Comparison of ENCODE assay signal across 7 cellular contexts in the genomic region with DNA sequence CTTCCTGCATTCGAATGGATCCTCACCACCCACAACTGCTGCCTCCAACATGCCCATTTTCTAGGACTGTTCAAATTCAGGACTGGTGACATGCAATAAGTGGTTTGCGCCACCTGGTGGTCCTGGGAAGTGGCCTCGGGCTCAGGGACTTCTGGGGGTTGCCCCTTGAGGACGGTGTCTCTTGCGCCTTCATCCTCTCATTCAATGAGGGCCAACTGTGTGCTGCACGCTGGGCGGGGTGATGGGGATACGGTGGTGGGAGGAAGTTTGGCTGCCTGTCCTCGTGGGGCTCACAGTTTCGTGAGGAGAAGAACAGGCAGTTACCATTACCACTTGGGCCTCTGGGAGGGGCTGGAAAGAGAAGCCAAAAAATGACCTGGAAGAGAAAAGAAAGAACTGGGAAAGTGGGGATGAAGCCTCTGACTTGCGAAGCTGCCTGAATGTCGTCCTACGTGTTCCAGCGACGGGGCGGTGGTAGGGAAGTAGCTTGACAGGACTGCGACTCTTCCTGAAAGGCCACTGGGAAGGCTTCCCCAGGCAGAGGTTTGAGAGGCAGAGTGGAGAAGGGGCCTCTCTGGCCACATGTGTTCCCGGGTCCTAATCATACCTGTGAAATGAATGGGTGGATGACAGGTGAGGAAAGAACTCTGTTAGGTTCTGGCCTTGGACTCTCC. TPM values are rescaled to one million over a fixed set of nuclear protein-coding genes. Genes with fewer than 3 reads are reported as not detected.
DNase-seq lines count a peak whose midpoint lies in the region; ATAC-seq and TF ChIP-seq lines count a peak whose summit lies in the region.

No MANE protein-coding gene starts in this region.

- H3K18ac ChIP-seq in trophoblast cell (ENCODE audit: low read length) = no peak overlapping the region

- DNase-seq in HuH-7 (ENCODE audit: low spot score) (peak; percentile 80), SHP77 (lab: John Stamatoyannopoulos, UW) (peak; percentile 79), trophoblast cell (peak; percentile 16 to 71), upper lobe of left lung (peak in 1 of 2 donors; percentile 70)
- peak; percentile 87 for DNase-seq in activated effector memory CD4-positive, alpha-beta T cell treated with anti-CD3 and anti-CD28 coated beads, Interleukin-2, amount 50 U/mL, for 16 hours

- ATAC-seq in gastroesophageal sphincter = peak; percentile 40
- peak; percentile 41 to 50 for ATAC-seq in upper lobe of left lung (ENCODE audit: low FRiP score in 2 of 2)

- H3K4me1 ChIP-seq in gastroesophageal sphincter = peaks cover 0 to 13% (median 0%) of the 10 kb centered on the region in 3 donors
- H3K4me1 ChIP-seq in trophoblast cell (ENCODE audit: control insufficient read depth in 1 of 2, insufficient read depth in 2 of 2, low read length in 2 of 2) = peaks cover 2 to 4% of the 10 kb centered on the region in 2 experiments
- H3K4me1 ChIP-seq in upper lobe of left lung = peaks cover 10 to 25% (median 17%) of the 10 kb centered on the region in 4 donors

- H3K14ac ChIP-seq in trophoblast cell (ENCODE audit: low read length) = no peak overlapping the region

- TF ChIP-seq POLR2A in gastroesophageal sphincter (IDR thresholded peaks at IDR 0.05) = no peak
- no peak for TF ChIP-seq POLR2A in upper lobe of left lung (IDR thresholded peaks at IDR 0.05)

- no peak overlapping the region for H2BK5ac ChIP-seq in trophoblast cell (ENCODE audit: low read depth, low read length, poor library complexity)

- no peak overlapping the region for H3K23ac ChIP-seq in trophoblast cell (ENCODE audit: low read length)

- H4K91ac ChIP-seq in trophoblast cell (ENCODE audit: low read depth, low read length) = no peak overlapping the region

- no peaks in the 10 kb centered on the region for H3K79me2 ChIP-seq in trophoblast cell (ENCODE audit: control insufficient read depth, insufficient read depth, low read length, poor library complexity)

- H3K9me3 ChIP-seq in gastroesophageal sphincter (no peaks in the 10 kb centered on the region), trophoblast cell (ENCODE audit: insufficient read depth, low read depth, low read length) (peaks cover 2% of the 10 kb centered on the region), upper lobe of left lung (no peaks in the 10 kb centered on the region)

- no peak overlapping the region for H2AK5ac ChIP-seq in trophoblast cell (ENCODE audit: low read length)

- no peak overlapping the region for H3K27ac ChIP-seq in gastroesophageal sphincter
- no peak overlapping the region for H3K27ac ChIP-seq in trophoblast cell (ENCODE audit: low read depth, low read length)
- no peak overlapping the region for H3K27ac ChIP-seq in upper lobe of left lung

- H3K36me3 ChIP-seq in gastroesophageal sphincter (no peaks in the 10 kb centered on the region), trophoblast cell (ENCODE audit: control insufficient read depth in 1 of 2, insufficient read depth in 2 of 2, low read length in 2 of 2) (no peaks in the 10 kb centered on the region), upper lobe of left lung (no peaks in the 10 kb centered on the region)

- no peak overlapping the region for H4K12ac ChIP-seq in trophoblast cell (ENCODE audit: low read depth, low read length)

- no peak overlapping the region for H3K4me2 ChIP-seq in trophoblast cell (ENCODE audit: low read length)

- H3K27me3 ChIP-seq in gastroesophageal sphincter (no peaks in the 10 kb centered on the region), trophoblast cell (ENCODE audit: insufficient read depth, low read length) (peaks cover 40% of the 10 kb centered on the region), upper lobe of left lung (peaks cover 0 to 3% (median 0%) of the 10 kb centered on the region in 4 donors)

- H2BK12ac ChIP-seq in trophoblast cell (ENCODE audit: low read length) = no peak overlapping the region

- H3K4me3 ChIP-seq in GM12875 (ENCODE audit: low read depth, low read length) (no peak overlapping the region), gastroesophageal sphincter (no peak overlapping the region), trophoblast cell (ENCODE audit: low read depth, low read length) (no peak overlapping the region), upper lobe of left lung (no peak overlapping the region)

- peak; percentile 90 for TF ChIP-seq CTCF in GM12875 (IDR thresholded peaks at IDR 0.05; ENCODE audit: borderline replicate concordance, insufficient read depth, low read depth, low read length)
- peak in 3 of 4 experiments; percentile 52 to 81 (median 65) for TF ChIP-seq CTCF in gastroesophageal sphincter (IDR thresholded peaks at IDR 0.05)
- peak; percentile 29 to 75 (median 64) for TF ChIP-seq CTCF in upper lobe of left lung (IDR thresholded peaks at IDR 0.05)

- H2AFZ ChIP-seq in trophoblast cell (ENCODE audit: insufficient read depth, low read length, poor library complexity) = no peak overlapping the region

- no peak overlapping the region for H4K8ac ChIP-seq in trophoblast cell (ENCODE audit: low read depth, low read length)

- no peak overlapping the region for H2BK120ac ChIP-seq in trophoblast cell (ENCODE audit: insufficient read depth, low read length, poor library complexity)

- WGBS in gastroesophageal sphincter (ENCODE audit: low coverage in 1 of 2), 2 donors = 51 to 62% methylated on average over 5 to 18 of the region's 18 CpGs
- no CpG with 5 or more reads among the region's 18 CpGs for WGBS in trophoblast cell (ENCODE audit: extremely low coverage, insufficient coverage, insufficient read length)
- whole genome bisulfite sequencing in upper lobe of left lung, 2 donors = 50 to 60% methylated on average over 18 of the region's 18 CpGs

- H3K79me1 ChIP-seq in trophoblast cell (ENCODE audit: low read length) = no peaks in the 10 kb centered on the region

- TF ChIP-seq EP300 in gastroesophageal sphincter (IDR thresholded peaks at IDR 0.05) = no peak
- no peak for TF ChIP-seq EP300 in upper lobe of left lung (IDR thresholded peaks at IDR 0.05)

- H3K9ac ChIP-seq in trophoblast cell (ENCODE audit: low read length) = no peak overlapping the region

- no peak overlapping the region for H3K4ac ChIP-seq in trophoblast cell (ENCODE audit: low read depth, low read length)

RNA-seq across cellular contexts. Expression of gene PSD2, which starts 49.0 kb away (rescaled TPM):
- total RNA-seq in gastroesophageal sphincter = under 1 TPM in 2 of 4 donors, not detected in 2; 0.13 to 0.16 TPM
- 0.37 and 0.38 TPM in 2 replicates for polyA plus RNA-seq in trophoblast cell (2013)
- total RNA-seq in upper lobe of left lung = under 1 TPM in 3 of 6 donors, not detected in 3; 0.10 to 0.15 (median 0.11) TPM
